Comparison of ENCODE assay signal across 1 cellular context in genomic region chr16:67561501-67561823, GRCh38.
TF ChIP-seq lines count a peak whose summit lies in the region.

No MANE protein-coding gene starts in this region.

TF ChIP-seq in K562, 482 proteins besides CTCF, POLR2A, EP300 and RAD21:
- TF ChIP-seq, protein P1, sequence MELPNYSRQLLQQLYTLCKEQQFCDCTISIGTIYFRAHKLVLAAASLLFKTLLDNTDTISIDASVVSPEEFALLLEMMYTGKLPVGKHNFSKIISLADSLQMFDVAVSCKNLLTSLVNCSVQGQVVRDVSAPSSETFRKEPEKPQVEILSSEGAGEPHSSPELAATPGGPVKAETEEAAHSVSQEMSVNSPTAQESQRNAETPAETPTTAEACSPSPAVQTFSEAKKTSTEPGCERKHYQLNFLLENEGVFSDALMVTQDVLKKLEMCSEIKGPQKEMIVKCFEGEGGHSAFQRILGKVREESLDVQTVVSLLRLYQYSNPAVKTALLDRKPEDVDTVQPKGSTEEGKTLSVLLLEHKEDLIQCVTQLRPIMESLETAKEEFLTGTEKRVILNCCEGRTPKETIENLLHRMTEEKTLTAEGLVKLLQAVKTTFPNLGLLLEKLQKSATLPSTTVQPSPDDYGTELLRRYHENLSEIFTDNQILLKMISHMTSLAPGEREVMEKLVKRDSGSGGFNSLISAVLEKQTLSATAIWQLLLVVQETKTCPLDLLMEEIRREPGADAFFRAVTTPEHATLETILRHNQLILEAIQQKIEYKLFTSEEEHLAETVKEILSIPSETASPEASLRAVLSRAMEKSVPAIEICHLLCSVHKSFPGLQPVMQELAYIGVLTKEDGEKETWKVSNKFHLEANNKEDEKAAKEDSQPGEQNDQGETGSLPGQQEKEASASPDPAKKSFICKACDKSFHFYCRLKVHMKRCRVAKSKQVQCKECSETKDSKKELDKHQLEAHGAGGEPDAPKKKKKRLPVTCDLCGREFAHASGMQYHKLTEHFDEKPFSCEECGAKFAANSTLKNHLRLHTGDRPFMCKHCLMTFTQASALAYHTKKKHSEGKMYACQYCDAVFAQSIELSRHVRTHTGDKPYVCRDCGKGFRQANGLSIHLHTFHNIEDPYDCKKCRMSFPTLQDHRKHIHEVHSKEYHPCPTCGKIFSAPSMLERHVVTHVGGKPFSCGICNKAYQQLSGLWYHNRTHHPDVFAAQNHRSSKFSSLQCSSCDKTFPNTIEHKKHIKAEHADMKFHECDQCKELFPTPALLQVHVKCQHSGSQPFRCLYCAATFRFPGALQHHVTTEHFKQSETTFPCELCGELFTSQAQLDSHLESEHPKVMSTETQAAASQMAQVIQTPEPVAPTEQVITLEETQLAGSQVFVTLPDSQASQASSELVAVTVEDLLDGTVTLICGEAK (IDR thresholded peaks at IDR 0.05): 0 out of 2 replicates have a peak, but pooled peaks have one; percentile 43
- TF ChIP-seq, protein P1 (CRISPR knock-in tag; IDR thresholded peaks at IDR 0.05): no peak
- TF ChIP-seq ARID3A (IDR thresholded peaks at IDR 0.05; ENCODE audit: borderline replicate concordance, low read depth, low read length) (no peak), MYC (IDR thresholded peaks at IDR 0.05; ENCODE audit: low read depth, low read length) (no peak), MYC (CRISPR knock-in tag; IDR thresholded peaks at IDR 0.05; ENCODE audit: borderline replicate concordance, low read depth) (peak; percentile 20; the same call in 1 of the 2 replicates), MIER1 (IDR thresholded peaks at IDR 0.05; ENCODE audit: low read depth) (0 out of 2 replicates have a peak, but pooled peaks have one; percentile 52), E2F3 (CRISPR knock-in tag; IDR thresholded peaks at IDR 0.05) (no peak), ZNF224 (CRISPR knock-in tag; IDR thresholded peaks at IDR 0.05) (0 out of 2 replicates have a peak, but pooled peaks have one; percentile 27), E2F5 (CRISPR knock-in tag; IDR thresholded peaks at IDR 0.05) (peak; percentile 69; the same call in 1 of the 2 replicates), SMARCA5 (IDR thresholded peaks at IDR 0.05) (no peak), NR2C2 (CRISPR knock-in tag; IDR thresholded peaks at IDR 0.05) (0 out of 2 replicates have a peak, but pooled peaks have one; percentile 10), NR2C2 (tag; IDR thresholded peaks at IDR 0.05) (no peak), SMARCE1 (IDR thresholded peaks at IDR 0.05) (0 out of 2 replicates have a peak, but pooled peaks have one; percentile 31), ZNF79 (CRISPR knock-in tag; IDR thresholded peaks at IDR 0.05; ENCODE audit: low read depth) (no peak), ETV5 (CRISPR knock-in tag; IDR thresholded peaks at IDR 0.05; ENCODE audit: low read depth) (0 out of 2 replicates have a peak, but pooled peaks have one; percentile 4)
